26 cellular contexts compared by ENCODE assay signal in genomic region chr9:113664176-113664875, GRCh38.
"Had no signal": no experiment of that assay in that cellular context is flagged by ENCODE, and none has a peak within 500 bp of the region (broad histone marks: within the 10 kb centered on the region; RNA-seq: fewer than 3 reads in every experiment).

No MANE protein-coding gene starts in this region.

- DNase-seq: activated CD4-positive, alpha-beta T cell treated with anti-CD3 and anti-CD28 coated beads for 48 hours; activated CD4-positive, alpha-beta T cell treated with anti-CD3 and anti-CD28 coated beads, Interleukin-2, amount 50 U/mL, for 4 hours; activated CD4-positive, CD25-positive, alpha-beta regulatory T cell treated with anti-CD3 and anti-CD28 coated beads, Interleukin-2, amount 50 U/mL, for 72 hours; activated CD8-positive, alpha-beta T cell treated with anti-CD3 and anti-CD28 coated beads, Interleukin-2, amount 10 ng/mL, durations not matched to agents 7 days and 5 days; activated naive CD4-positive, alpha-beta T cell treated with anti-CD3 and anti-CD28 coated beads, Interleukin-2, amount 50 U/mL, for 16 hours; activated naive CD8-positive, alpha-beta T cell treated with anti-CD3 and anti-CD28 coated beads, Interleukin-2, amount 10 ng/mL, durations not matched to agents 7 days and 5 days; activated T-cell treated with anti-CD3 and anti-CD28 coated beads, Interleukin-2, amount 50 U/mL, for 48 hours; anterior cingulate cortex; MG63; NCI-H1092 treated with DMSO at 0.1 percent for 48 hours; NCI-H1417 treated with DMSO at 0.1 percent for 48 hours; NCI-H1694; NCI-H2029; NCI-H2107; NCI-H345; NCI-H510A; NCI-H82; NK-92 treated with Interleukin-12 subunit alpha and Interleukin-12 subunit beta, amount 100 ng/mL, for 24 hours; OCI-M1; RPMI8226; SW 1271 had no signal

- H3K36me3 Mint-ChIP-seq: activated naive CD8-positive, alpha-beta T cell treated with anti-CD3 and anti-CD28 coated beads, Interleukin-2, amount 10 ng/mL, durations not matched to agents 7 days and 5 days; WTC11 had no signal

- H3K4me3 Mint-ChIP-seq: activated CD8-positive, alpha-beta T cell treated with anti-CD3 and anti-CD28 coated beads, Interleukin-2, amount 10 ng/mL, durations not matched to agents 7 days and 5 days; activated naive CD8-positive, alpha-beta T cell treated with anti-CD3 and anti-CD28 coated beads, Interleukin-2, amount 10 ng/mL, durations not matched to agents 7 days and 5 days; activated T-helper 17 cell treated with anti-CD3 and anti-CD28 coated beads, Interleukin-2, amount 50 U/mL, for 72 hours; WTC11 had no signal

- ATAC-seq: activated CD8-positive, alpha-beta T cell treated with anti-CD3 and anti-CD28 coated beads, Interleukin-2, amount 10 ng/mL, durations not matched to agents 7 days and 5 days; activated T-helper 17 cell treated with anti-CD3 and anti-CD28 coated beads, Interleukin-2, amount 50 U/mL, for 72 hours; Panc1; Right ventricle myocardium inferior; SK-N-SH treated with all-trans-retinoic acid at 6 μM for 48 hours; WTC11 had no signal

- H3K9me3 Mint-ChIP-seq: activated naive CD8-positive, alpha-beta T cell treated with anti-CD3 and anti-CD28 coated beads, Interleukin-2, amount 10 ng/mL, durations not matched to agents 7 days and 5 days; activated T-helper 17 cell treated with anti-CD3 and anti-CD28 coated beads, Interleukin-2, amount 50 U/mL, for 72 hours; WTC11 had no signal

- H3K27ac Mint-ChIP-seq: activated CD8-positive, alpha-beta T cell treated with anti-CD3 and anti-CD28 coated beads, Interleukin-2, amount 10 ng/mL, durations not matched to agents 7 days and 5 days; activated naive CD8-positive, alpha-beta T cell treated with anti-CD3 and anti-CD28 coated beads, Interleukin-2, amount 10 ng/mL, durations not matched to agents 7 days and 5 days; activated T-helper 17 cell treated with anti-CD3 and anti-CD28 coated beads, Interleukin-2, amount 50 U/mL, for 72 hours; WTC11 had no signal

- H3K4me1 Mint-ChIP-seq: activated T-helper 17 cell treated with anti-CD3 and anti-CD28 coated beads, Interleukin-2, amount 50 U/mL, for 72 hours; WTC11 had no signal
